12 cellular contexts compared by ENCODE assay signal in genomic region chr1:216742625-216743024, GRCh38. TPM values are rescaled to one million over a fixed set of nuclear protein-coding genes. Genes with fewer than 3 reads are reported as not detected.
DNase-seq lines count a peak whose midpoint lies in the region; ATAC-seq and TF ChIP-seq lines count a peak whose summit lies in the region.
"Had no signal": no experiment of that assay in that cellular context is flagged by ENCODE, and none has a peak within 500 bp of the region (broad histone marks: within the 10 kb centered on the region; RNA-seq: fewer than 3 reads in every experiment).

No MANE protein-coding gene starts in this region.

- H3K36me3 Mint-ChIP-seq in mesothelial cell of epicardium: no peaks in the 10 kb centered on the region
- H3K36me3 Mint-ChIP-seq in activated naive CD4-positive, alpha-beta T cell treated with anti-CD3 and anti-CD28 coated beads for 36 hours (ENCODE audit: low read depth): no peaks in the 10 kb centered on the region

- TF ChIP-seq CTCF in Loucy (conservative IDR thresholded peaks at IDR 0.05; ENCODE audit: low read length): peak; percentile 37; the same call in 1 of the 2 replicates
- peak; percentile 35 for TF ChIP-seq CTCF in mesothelial cell of epicardium (IDR thresholded peaks at IDR 0.05; ENCODE audit: unreplicated experiment)

- DNase-seq in DMS114 treated with DMSO at 0.1 percent for 48 hours (lab: John Stamatoyannopoulos, UW; ENCODE audit: unreplicated experiment) (peak; percentile 2), astrocyte of the hippocampus (ENCODE audit: low read depth, low spot score) (peak; percentile 36), mesothelial cell of epicardium (ENCODE audit: low spot score in 2 of 2, unreplicated experiment in 2 of 2) (no peak), cerebellar cortex (ENCODE audit: low spot score) (no peak)
- no peak for DNase-seq in activated naive CD4-positive, alpha-beta T cell treated with anti-CD3 and anti-CD28 coated beads for 36 hours
- DNase-seq: activated CD4-positive, alpha-beta T cell treated with anti-CD3 and anti-CD28 coated beads, Interleukin-2, amount 10 ng/mL, durations not matched to agents 24 days and 14 days; NCI-H146; SHP77 treated with DMSO at 0.1 percent for 48 hours; stimulated activated CD4-positive, alpha-beta T cell treated with anti-CD3 and anti-CD28 coated beads, Interleukin-15, amount 100 ng/mL, for 24 hours had no signal

- H3K4me2 ChIP-seq in Loucy (ENCODE audit: low read depth, low read length, poor library complexity, severe bottlenecking): no peak overlapping the region

- peaks cover 2% of the 10 kb centered on the region for H3K27me3 Mint-ChIP-seq in mesothelial cell of epicardium (ENCODE audit: low read depth)
- H3K27me3 Mint-ChIP-seq in activated naive CD4-positive, alpha-beta T cell treated with anti-CD3 and anti-CD28 coated beads for 36 hours (ENCODE audit: low read depth): no peaks in the 10 kb centered on the region
- H3K27me3 Mint-ChIP-seq: activated CD4-positive, alpha-beta T cell treated with anti-CD3 and anti-CD28 coated beads, Interleukin-2, amount 10 ng/mL, durations not matched to agents 24 days and 14 days had no signal

- H3K4me3 Mint-ChIP-seq in mesothelial cell of epicardium: no peak overlapping the region
- H3K4me3 Mint-ChIP-seq in activated naive CD4-positive, alpha-beta T cell treated with anti-CD3 and anti-CD28 coated beads for 36 hours: no peak overlapping the region
- H3K4me3 Mint-ChIP-seq: activated CD4-positive, alpha-beta T cell treated with anti-CD3 and anti-CD28 coated beads, Interleukin-2, amount 10 ng/mL, durations not matched to agents 24 days and 14 days had no signal

- H3K4me1 Mint-ChIP-seq in mesothelial cell of epicardium: peaks cover 10% of the 10 kb centered on the region
- H3K4me1 Mint-ChIP-seq in activated naive CD4-positive, alpha-beta T cell treated with anti-CD3 and anti-CD28 coated beads for 36 hours (ENCODE audit: low read depth): no peaks in the 10 kb centered on the region
- H3K4me1 Mint-ChIP-seq: activated CD4-positive, alpha-beta T cell treated with anti-CD3 and anti-CD28 coated beads, Interleukin-2, amount 10 ng/mL, durations not matched to agents 24 days and 14 days had no signal

- no peak overlapping the region for H3K4me3 ChIP-seq in Loucy (ENCODE audit: low read length, poor library complexity, severe bottlenecking)

- no peaks in the 10 kb centered on the region for H3K9me2 ChIP-seq in Loucy (replicated peaks; ENCODE audit: low read depth, low read length)

- no peaks in the 10 kb centered on the region for H3K36me3 ChIP-seq in Loucy (ENCODE audit: insufficient read depth, low read length)

- CTCF ChIA-PET in activated naive CD4-positive, alpha-beta T cell treated with anti-CD3 and anti-CD28 coated beads for 36 hours (lab: Charles Lee): no interaction called here

- no peak overlapping the region for H3K9ac ChIP-seq in Loucy (ENCODE audit: low read depth, low read length, poor library complexity, severe bottlenecking)

- H3K79me2 ChIP-seq in Loucy (ENCODE audit: insufficient read depth, low read length): no peaks in the 10 kb centered on the region

- H2AFZ ChIP-seq in Loucy (ENCODE audit: low read length): no peak overlapping the region

- H3K9me3 Mint-ChIP-seq in mesothelial cell of epicardium: peaks cover 4% of the 10 kb centered on the region
- peaks cover 1% of the 10 kb centered on the region for H3K9me3 Mint-ChIP-seq in activated naive CD4-positive, alpha-beta T cell treated with anti-CD3 and anti-CD28 coated beads for 36 hours
- H3K9me3 Mint-ChIP-seq: activated CD4-positive, alpha-beta T cell treated with anti-CD3 and anti-CD28 coated beads, Interleukin-2, amount 10 ng/mL, durations not matched to agents 24 days and 14 days had no signal

- intact Hi-C loops in activated naive CD4-positive, alpha-beta T cell treated with anti-CD3 and anti-CD28 coated beads for 36 hours (cut with micrococcal nuclease): no loop called here

- no peaks in the 10 kb centered on the region for H4K20me1 ChIP-seq in Loucy (ENCODE audit: insufficient read depth, low read length, poor library complexity, severe bottlenecking)

- H3K27me3 ChIP-seq in Loucy (ENCODE audit: insufficient read depth, low read length, poor library complexity, severe bottlenecking): no peaks in the 10 kb centered on the region

- ATAC-seq in HG03520 (IDR thresholded peaks at IDR 0.05; ENCODE audit: unreplicated experiment) (no peak), HG03097 (IDR thresholded peaks at IDR 0.05; ENCODE audit: low FRiP score, unreplicated experiment) (no peak)

- no peak overlapping the region for H3K27ac Mint-ChIP-seq in mesothelial cell of epicardium
- no peak overlapping the region for H3K27ac Mint-ChIP-seq in activated naive CD4-positive, alpha-beta T cell treated with anti-CD3 and anti-CD28 coated beads for 36 hours
- H3K27ac Mint-ChIP-seq: activated CD4-positive, alpha-beta T cell treated with anti-CD3 and anti-CD28 coated beads, Interleukin-2, amount 10 ng/mL, durations not matched to agents 24 days and 14 days had no signal

- no peaks in the 10 kb centered on the region for H3F3A ChIP-seq in Loucy (ENCODE audit: low read depth)

- no peaks in the 10 kb centered on the region for H3K4me1 ChIP-seq in Loucy (ENCODE audit: insufficient read depth, low read length, poor library complexity, severe bottlenecking)

- H3K9me3 ChIP-seq in Loucy (ENCODE audit: insufficient read depth, low read depth, low read length): no peaks in the 10 kb centered on the region

RNA-seq across cellular contexts. Expression of gene ESRRG, which starts 19.4 kb away (rescaled TPM):
- total RNA-seq in mesothelial cell of epicardium: 11.0 to 12.7 TPM (median 11.9 TPM) in 3 replicates
- total RNA-seq in activated naive CD4-positive, alpha-beta T cell treated with anti-CD3 and anti-CD28 coated beads for 36 hours: not detected
- total RNA-seq: activated CD4-positive, alpha-beta T cell treated with anti-CD3 and anti-CD28 coated beads, Interleukin-2, amount 10 ng/mL, durations not matched to agents 24 days and 14 days had no signal

Comparison
In these comparisons a context has a peak if more than half of its experiments do, and no peak if none do; other contexts are left out.
1. DNase-seq: peak in DMS114 treated with DMSO at 0.1 percent for 48 hours (single experiment) and astrocyte of the hippocampus (single experiment); none in mesothelial cell of epicardium (0 of 2), activated naive CD4-positive, alpha-beta T cell treated with anti-CD3 and anti-CD28 coated beads for 36 hours (single experiment) and cerebellar cortex (single experiment).
2. RNA of gene ESRRG, which starts 19.4 kb away (total RNA-seq): 11.0 to 12.7 TPM in mesothelial cell of epicardium; not detected in activated naive CD4-positive, alpha-beta T cell treated with anti-CD3 and anti-CD28 coated beads for 36 hours; every median in the first group is over 10 times any median in the second.